ENCODE assay signal across 27 cellular contexts in the genomic region with DNA sequence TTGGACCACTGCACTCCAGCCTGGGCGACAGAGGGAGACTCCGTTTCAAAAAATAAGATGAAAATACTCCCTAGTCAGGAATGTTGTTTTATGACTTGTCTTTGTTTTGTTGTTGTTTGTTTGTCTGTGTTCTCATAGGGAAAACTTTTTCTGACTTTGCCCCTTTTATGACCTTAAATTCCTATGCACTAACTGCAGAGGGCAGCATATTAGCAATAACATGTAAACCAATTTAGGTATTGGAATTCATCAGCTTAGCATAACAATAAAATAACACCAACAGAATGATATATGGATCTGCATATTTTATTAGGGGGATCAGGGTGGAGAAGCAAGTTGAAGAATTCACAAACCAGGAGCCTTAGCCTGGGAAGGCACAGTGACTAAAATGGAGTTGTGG.
DNase-seq lines count a peak whose midpoint lies in the region; ATAC-seq and TF ChIP-seq lines count a peak whose summit lies in the region.
"Had no signal": no experiment of that assay in that cellular context is flagged by ENCODE, and none has a peak within 500 bp of the region (broad histone marks: within the 10 kb centered on the region; RNA-seq: fewer than 3 reads in every experiment).

No MANE protein-coding gene starts in this region.

- no peak overlapping the region for H2AFZ ChIP-seq in DND-41 (ENCODE audit: low read depth, low read length)
- no peak overlapping the region for H2AFZ ChIP-seq in Loucy (ENCODE audit: low read length)

- H4K20me1 ChIP-seq in DND-41 (ENCODE audit: insufficient read depth, low read length), result no peaks in the 10 kb centered on the region
- no peaks in the 10 kb centered on the region for H4K20me1 ChIP-seq in Loucy (ENCODE audit: insufficient read depth, low read length, poor library complexity, severe bottlenecking)

- H3K9me3 ChIP-seq in DND-41 (ENCODE audit: insufficient read depth, low read length, severe bottlenecking) (no peaks in the 10 kb centered on the region), Loucy (ENCODE audit: insufficient read depth, low read depth, low read length) (no peaks in the 10 kb centered on the region)

- no peaks in the 10 kb centered on the region for H3K9me2 ChIP-seq in Loucy (replicated peaks; ENCODE audit: low read depth, low read length)

- H3K9ac ChIP-seq in DND-41 (ENCODE audit: low read depth, low read length) (no peak overlapping the region), Loucy (ENCODE audit: low read depth, low read length, poor library complexity, severe bottlenecking) (no peak overlapping the region)

- no peak overlapping the region for H3K27ac ChIP-seq in DND-41 (ENCODE audit: low read length)
- H3K27ac ChIP-seq: coronary artery, skin epidermis had no signal

- H3K79me2 ChIP-seq in DND-41 (ENCODE audit: insufficient read depth, low read length) (no peaks in the 10 kb centered on the region), Loucy (ENCODE audit: insufficient read depth, low read length) (no peaks in the 10 kb centered on the region)

- H3K27me3 ChIP-seq in DND-41 (ENCODE audit: insufficient read depth, low read length, poor library complexity) (no peaks in the 10 kb centered on the region), Loucy (ENCODE audit: insufficient read depth, low read length, poor library complexity, severe bottlenecking) (no peaks in the 10 kb centered on the region)

- H3K4me3 Mint-ChIP-seq in brain (no peak overlapping the region), nephron progenitor cell (no peak overlapping the region)
- H3K4me3 Mint-ChIP-seq: activated CD8-positive, alpha-beta T cell treated with anti-CD3 and anti-CD28 coated beads, Interleukin-2, amount 10 ng/mL, durations not matched to agents 7 days and 5 days; activated naive CD8-positive, alpha-beta T cell; activated T-cell treated with anti-CD3 and anti-CD28 coated beads, Interleukin-2, amount 50 U/mL, for 72 hours; IgD-negative memory B cell; memory B cell; naive thymus-derived CD8-positive, alpha-beta T cell; stimulated activated naive CD8-positive, alpha-beta T cell treated with anti-CD3 and anti-CD28 coated beads, Interleukin-15, amount 100 ng/mL, for 72 hours had no signal

- H3K4me3 ChIP-seq in DND-41 (ENCODE audit: low read depth in 1 of 2, low read length in 2 of 2) (no peak overlapping the region), Loucy (ENCODE audit: low read length, poor library complexity, severe bottlenecking) (no peak overlapping the region)
- H3K4me3 ChIP-seq: coronary artery, skin epidermis had no signal

- H3K27me3 Mint-ChIP-seq in brain (no peaks in the 10 kb centered on the region), nephron progenitor cell (ENCODE audit: low read depth, poor library complexity) (no peaks in the 10 kb centered on the region)
- H3K27me3 Mint-ChIP-seq: IgD-negative memory B cell; memory B cell; stimulated activated naive CD8-positive, alpha-beta T cell treated with anti-CD3 and anti-CD28 coated beads, Interleukin-15, amount 100 ng/mL, for 72 hours had no signal

- TF ChIP-seq CTCF in DND-41 (IDR thresholded peaks at IDR 0.05; ENCODE audit: borderline replicate concordance, extremely low read depth, low read length, poor library complexity, severe bottlenecking) (peak; percentile 12), Loucy (conservative IDR thresholded peaks at IDR 0.05; ENCODE audit: low read length) (peak; percentile 38; the same call in 1 of the 2 replicates), brain (conservative IDR thresholded peaks at IDR 0.05) (peak; percentile 21 to 34), nephron progenitor cell (IDR thresholded peaks at IDR 0.05) (peak; percentile 9)

- no peaks in the 10 kb centered on the region for H3K4me1 ChIP-seq in DND-41 (ENCODE audit: insufficient read depth, low read length)
- H3K4me1 ChIP-seq in Loucy (ENCODE audit: insufficient read depth, low read length, poor library complexity, severe bottlenecking), result no peaks in the 10 kb centered on the region

- H3K36me3 ChIP-seq in DND-41 (ENCODE audit: insufficient read depth, low read length) (no peaks in the 10 kb centered on the region), Loucy (ENCODE audit: insufficient read depth, low read length) (no peaks in the 10 kb centered on the region)

- no peak overlapping the region for H3K27ac Mint-ChIP-seq in brain
- no peak overlapping the region for H3K27ac Mint-ChIP-seq in nephron progenitor cell
- H3K27ac Mint-ChIP-seq: activated CD8-positive, alpha-beta T cell treated with anti-CD3 and anti-CD28 coated beads, Interleukin-2, amount 10 ng/mL, durations not matched to agents 7 days and 5 days; activated naive CD8-positive, alpha-beta T cell; activated T-cell treated with anti-CD3 and anti-CD28 coated beads, Interleukin-2, amount 50 U/mL, for 72 hours; IgD-negative memory B cell; memory B cell; naive thymus-derived CD8-positive, alpha-beta T cell; stimulated activated naive CD8-positive, alpha-beta T cell treated with anti-CD3 and anti-CD28 coated beads, Interleukin-15, amount 100 ng/mL, for 72 hours had no signal

- H3K36me3 Mint-ChIP-seq in brain (no peaks in the 10 kb centered on the region), nephron progenitor cell (ENCODE audit: low read depth) (no peaks in the 10 kb centered on the region)
- H3K36me3 Mint-ChIP-seq: activated naive CD8-positive, alpha-beta T cell; memory B cell; naive thymus-derived CD8-positive, alpha-beta T cell had no signal

- no peak for ATAC-seq in DND-41 (ENCODE audit: insufficient read depth, low read depth)
- no peak for ATAC-seq in GM18868 (IDR thresholded peaks at IDR 0.05; ENCODE audit: unreplicated experiment)
- ATAC-seq in HG03045 (IDR thresholded peaks at IDR 0.05; ENCODE audit: unreplicated experiment), result no peak
- ATAC-seq: activated CD8-positive, alpha-beta T cell treated with anti-CD3 and anti-CD28 coated beads, Interleukin-2, amount 10 ng/mL, durations not matched to agents 7 days and 5 days; activated T-cell treated with anti-CD3 and anti-CD28 coated beads, Interleukin-2, amount 50 U/mL, for 72 hours; naive thymus-derived CD8-positive, alpha-beta T cell; stimulated activated naive CD8-positive, alpha-beta T cell treated with anti-CD3 and anti-CD28 coated beads, Interleukin-15, amount 100 ng/mL, for 72 hours had no signal

- H3K9me3 Mint-ChIP-seq in brain (peaks cover 3 to 8% (median 4%) of the 10 kb centered on the region in 5 experiments), nephron progenitor cell (no peaks in the 10 kb centered on the region)
- H3K9me3 Mint-ChIP-seq: activated T-cell treated with anti-CD3 and anti-CD28 coated beads, Interleukin-2, amount 50 U/mL, for 72 hours; stimulated activated naive CD8-positive, alpha-beta T cell treated with anti-CD3 and anti-CD28 coated beads, Interleukin-15, amount 100 ng/mL, for 72 hours had no signal

- H3K4me1 Mint-ChIP-seq in brain (peaks cover 21% of the 10 kb centered on the region), nephron progenitor cell (no peaks in the 10 kb centered on the region)
- H3K4me1 Mint-ChIP-seq: IgD-negative memory B cell; memory B cell; naive thymus-derived CD8-positive, alpha-beta T cell; stimulated activated naive CD8-positive, alpha-beta T cell treated with anti-CD3 and anti-CD28 coated beads, Interleukin-15, amount 100 ng/mL, for 72 hours had no signal

- H3F3A ChIP-seq in Loucy (ENCODE audit: low read depth), result no peaks in the 10 kb centered on the region

- no peak overlapping the region for H3K4me2 ChIP-seq in DND-41 (ENCODE audit: insufficient read depth, low read length)
- no peak overlapping the region for H3K4me2 ChIP-seq in Loucy (ENCODE audit: low read depth, low read length, poor library complexity, severe bottlenecking)

- no peak for DNase-seq in DND-41
- DNase-seq in nephron progenitor cell, result no peak
- no peak for DNase-seq in DMS114 treated with DMSO at 0.1 percent for 48 hours (lab: John Stamatoyannopoulos, UW; ENCODE audit: unreplicated experiment)
- DNase-seq in EL, result no peak
- DNase-seq: activated CD4-positive, CD25-positive, alpha-beta regulatory T cell; activated CD8-positive, alpha-beta T cell treated with anti-CD3 and anti-CD28 coated beads, Interleukin-2, amount 10 ng/mL, durations not matched to agents 7 days and 5 days; activated T-cell treated with anti-CD3 and anti-CD28 coated beads, Interleukin-2, amount 50 U/mL, for 72 hours; AML-193; COR-L47; kidney; naive thymus-derived CD8-positive, alpha-beta T cell; NCI-H1092; NCI-H2081 treated with DMSO at 0.1 percent for 48 hours; NCI-H510A; Right ventricle myocardium superior; stimulated activated CD4-positive, alpha-beta T cell treated with anti-CD3 and anti-CD28 coated beads, Interleukin-2, amount 100 ng/mL, for 48 hours; stimulated activated naive CD8-positive, alpha-beta T cell treated with anti-CD3 and anti-CD28 coated beads, Interleukin-15, amount 100 ng/mL, for 72 hours; trophoblast cell had no signal
